In genomic region chr14:94560782-94561655, GRCh38 we compare ENCODE assay signal across 1 cellular context.
A peak's percentile ranks its signal among the peaks of the same experiment; 100 is the strongest.
TF ChIP-seq lines count a peak whose summit lies in the region.

Gene SERPINA4, plus strand, starts transcription at chr14:94561442. Its CDS starts 2,041 bp downstream, at chr14:94563483.

TF ChIP-seq in HepG2, 621 proteins besides CTCF, POLR2A, EP300 and RAD21 (continues in another document):
- TF ChIP-seq, protein P1, sequence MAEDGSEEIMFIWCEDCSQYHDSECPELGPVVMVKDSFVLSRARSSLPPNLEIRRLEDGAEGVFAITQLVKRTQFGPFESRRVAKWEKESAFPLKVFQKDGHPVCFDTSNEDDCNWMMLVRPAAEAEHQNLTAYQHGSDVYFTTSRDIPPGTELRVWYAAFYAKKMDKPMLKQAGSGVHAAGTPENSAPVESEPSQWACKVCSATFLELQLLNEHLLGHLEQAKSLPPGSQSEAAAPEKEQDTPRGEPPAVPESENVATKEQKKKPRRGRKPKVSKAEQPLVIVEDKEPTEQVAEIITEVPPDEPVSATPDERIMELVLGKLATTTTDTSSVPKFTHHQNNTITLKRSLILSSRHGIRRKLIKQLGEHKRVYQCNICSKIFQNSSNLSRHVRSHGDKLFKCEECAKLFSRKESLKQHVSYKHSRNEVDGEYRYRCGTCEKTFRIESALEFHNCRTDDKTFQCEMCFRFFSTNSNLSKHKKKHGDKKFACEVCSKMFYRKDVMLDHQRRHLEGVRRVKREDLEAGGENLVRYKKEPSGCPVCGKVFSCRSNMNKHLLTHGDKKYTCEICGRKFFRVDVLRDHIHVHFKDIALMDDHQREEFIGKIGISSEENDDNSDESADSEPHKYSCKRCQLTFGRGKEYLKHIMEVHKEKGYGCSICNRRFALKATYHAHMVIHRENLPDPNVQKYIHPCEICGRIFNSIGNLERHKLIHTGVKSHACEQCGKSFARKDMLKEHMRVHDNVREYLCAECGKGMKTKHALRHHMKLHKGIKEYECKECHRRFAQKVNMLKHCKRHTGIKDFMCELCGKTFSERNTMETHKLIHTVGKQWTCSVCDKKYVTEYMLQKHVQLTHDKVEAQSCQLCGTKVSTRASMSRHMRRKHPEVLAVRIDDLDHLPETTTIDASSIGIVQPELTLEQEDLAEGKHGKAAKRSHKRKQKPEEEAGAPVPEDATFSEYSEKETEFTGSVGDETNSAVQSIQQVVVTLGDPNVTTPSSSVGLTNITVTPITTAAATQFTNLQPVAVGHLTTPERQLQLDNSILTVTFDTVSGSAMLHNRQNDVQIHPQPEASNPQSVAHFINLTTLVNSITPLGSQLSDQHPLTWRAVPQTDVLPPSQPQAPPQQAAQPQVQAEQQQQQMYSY (CRISPR knock-in tag; IDR thresholded peaks at IDR 0.05) = 0 out of 2 replicates have a peak, but pooled peaks have one; percentile 17
- TF ChIP-seq EED (CRISPR knock-in tag; IDR thresholded peaks at IDR 0.05) (no peak), ZZZ3 (CRISPR knock-in tag; IDR thresholded peaks at IDR 0.05; ENCODE audit: borderline replicate concordance) (no peak), MIER2 (CRISPR knock-in tag; IDR thresholded peaks at IDR 0.05) (no peak), CC2D1A (CRISPR knock-in tag; IDR thresholded peaks at IDR 0.05) (no peak), ZNF337 (CRISPR knock-in tag; IDR thresholded peaks at IDR 0.05; ENCODE audit: borderline replicate concordance, low read depth) (no peak), FOXK1 (CRISPR knock-in tag; IDR thresholded peaks at IDR 0.05; ENCODE audit: borderline replicate concordance, low read depth) (no peak), JDP2 (CRISPR knock-in tag; IDR thresholded peaks at IDR 0.05; ENCODE audit: borderline replicate concordance) (no peak), ZBTB8A (CRISPR knock-in tag; IDR thresholded peaks at IDR 0.05; ENCODE audit: borderline replicate concordance, low read depth) (no peak), ZNF562 (CRISPR knock-in tag; IDR thresholded peaks at IDR 0.05; ENCODE audit: borderline replicate concordance) (no peak), ZNF263 (CRISPR knock-in tag; IDR thresholded peaks at IDR 0.05) (no peak), ZNF503 (CRISPR knock-in tag; IDR thresholded peaks at IDR 0.05) (no peak), USF2 (IDR thresholded peaks at IDR 0.05; ENCODE audit: low read depth, low read length) (no peak), USF2 (CRISPR knock-in tag; IDR thresholded peaks at IDR 0.05; ENCODE audit: borderline replicate concordance) (no peak), HDAC2 (CRISPR knock-in tag; IDR thresholded peaks at IDR 0.05) (no peak), PHF8 (CRISPR knock-in tag; IDR thresholded peaks at IDR 0.05) (no peak), PAWR (CRISPR knock-in tag; IDR thresholded peaks at IDR 0.05; ENCODE audit: borderline replicate concordance) (no peak), ATAD3A (CRISPR knock-in tag; IDR thresholded peaks at IDR 0.05) (no peak), ZNF496 (CRISPR knock-in tag; IDR thresholded peaks at IDR 0.05; ENCODE audit: insufficient replicate concordance) (no peak), ZNF572 (CRISPR knock-in tag; IDR thresholded peaks at IDR 0.05) (peak; percentile 67; the same call in 1 of the 2 replicates), SRSF9 (IDR thresholded peaks at IDR 0.05; ENCODE audit: borderline replicate concordance, insufficient read depth, low read depth, low read length, poor library complexity, severe bottlenecking) (no peak), ETV5 (CRISPR knock-in tag; IDR thresholded peaks at IDR 0.05; ENCODE audit: borderline replicate concordance) (no peak), ZNF749 (CRISPR knock-in tag; IDR thresholded peaks at IDR 0.05; ENCODE audit: borderline replicate concordance) (no peak), GLI4 (CRISPR knock-in tag; IDR thresholded peaks at IDR 0.05; ENCODE audit: borderline replicate concordance) (no peak), RNF219 (CRISPR knock-in tag; IDR thresholded peaks at IDR 0.05) (no peak), ZNF615 (CRISPR knock-in tag; IDR thresholded peaks at IDR 0.05; ENCODE audit: borderline replicate concordance) (no peak), POLR2AphosphoS2 (IDR thresholded peaks at IDR 0.05; ENCODE audit: low read depth, low read length) (no peak), TMF1 (CRISPR knock-in tag; IDR thresholded peaks at IDR 0.05; ENCODE audit: low read depth) (no peak), TCF12 (IDR thresholded peaks at IDR 0.05) (no peak), TCF12 (CRISPR knock-in tag; IDR thresholded peaks at IDR 0.05) (no peak), POLR2AphosphoS5 (IDR thresholded peaks at IDR 0.05; ENCODE audit: low read depth, low read length) (peak; percentile 80), GABPA (IDR thresholded peaks at IDR 0.05; ENCODE audit: low read depth, low read length) (no peak), GABPA (CRISPR knock-in tag; IDR thresholded peaks at IDR 0.05; ENCODE audit: low read depth) (no peak)
- TF ChIP-seq, protein P2, sequence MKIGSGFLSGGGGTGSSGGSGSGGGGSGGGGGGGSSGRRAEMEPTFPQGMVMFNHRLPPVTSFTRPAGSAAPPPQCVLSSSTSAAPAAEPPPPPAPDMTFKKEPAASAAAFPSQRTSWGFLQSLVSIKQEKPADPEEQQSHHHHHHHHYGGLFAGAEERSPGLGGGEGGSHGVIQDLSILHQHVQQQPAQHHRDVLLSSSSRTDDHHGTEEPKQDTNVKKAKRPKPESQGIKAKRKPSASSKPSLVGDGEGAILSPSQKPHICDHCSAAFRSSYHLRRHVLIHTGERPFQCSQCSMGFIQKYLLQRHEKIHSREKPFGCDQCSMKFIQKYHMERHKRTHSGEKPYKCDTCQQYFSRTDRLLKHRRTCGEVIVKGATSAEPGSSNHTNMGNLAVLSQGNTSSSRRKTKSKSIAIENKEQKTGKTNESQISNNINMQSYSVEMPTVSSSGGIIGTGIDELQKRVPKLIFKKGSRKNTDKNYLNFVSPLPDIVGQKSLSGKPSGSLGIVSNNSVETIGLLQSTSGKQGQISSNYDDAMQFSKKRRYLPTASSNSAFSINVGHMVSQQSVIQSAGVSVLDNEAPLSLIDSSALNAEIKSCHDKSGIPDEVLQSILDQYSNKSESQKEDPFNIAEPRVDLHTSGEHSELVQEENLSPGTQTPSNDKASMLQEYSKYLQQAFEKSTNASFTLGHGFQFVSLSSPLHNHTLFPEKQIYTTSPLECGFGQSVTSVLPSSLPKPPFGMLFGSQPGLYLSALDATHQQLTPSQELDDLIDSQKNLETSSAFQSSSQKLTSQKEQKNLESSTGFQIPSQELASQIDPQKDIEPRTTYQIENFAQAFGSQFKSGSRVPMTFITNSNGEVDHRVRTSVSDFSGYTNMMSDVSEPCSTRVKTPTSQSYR (CRISPR knock-in tag; IDR thresholded peaks at IDR 0.05; ENCODE audit: borderline replicate concordance) = no peak
- TF ChIP-seq, protein P3, sequence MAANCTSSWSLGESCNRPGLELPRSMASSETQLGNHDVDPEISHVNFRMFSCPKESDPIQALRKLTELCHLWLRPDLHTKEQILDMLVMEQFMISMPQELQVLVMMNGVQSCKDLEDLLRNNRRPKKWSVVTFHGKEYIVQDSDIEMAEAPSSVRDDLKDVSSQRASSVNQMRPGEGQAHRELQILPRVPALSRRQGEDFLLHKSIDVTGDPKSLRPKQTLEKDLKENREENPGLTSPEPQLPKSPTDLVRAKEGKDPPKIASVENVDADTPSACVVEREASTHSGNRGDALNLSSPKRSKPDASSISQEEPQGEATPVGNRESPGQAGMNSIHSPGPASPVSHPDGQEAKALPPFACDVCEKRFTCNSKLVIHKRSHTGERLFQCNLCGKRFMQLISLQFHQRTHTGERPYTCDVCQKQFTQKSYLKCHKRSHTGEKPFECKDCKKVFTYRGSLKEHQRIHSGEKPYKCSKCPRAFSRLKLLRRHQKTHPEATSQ (CRISPR knock-in tag; IDR thresholded peaks at IDR 0.05; ENCODE audit: borderline replicate concordance) = no peak
- TF ChIP-seq, protein P4, sequence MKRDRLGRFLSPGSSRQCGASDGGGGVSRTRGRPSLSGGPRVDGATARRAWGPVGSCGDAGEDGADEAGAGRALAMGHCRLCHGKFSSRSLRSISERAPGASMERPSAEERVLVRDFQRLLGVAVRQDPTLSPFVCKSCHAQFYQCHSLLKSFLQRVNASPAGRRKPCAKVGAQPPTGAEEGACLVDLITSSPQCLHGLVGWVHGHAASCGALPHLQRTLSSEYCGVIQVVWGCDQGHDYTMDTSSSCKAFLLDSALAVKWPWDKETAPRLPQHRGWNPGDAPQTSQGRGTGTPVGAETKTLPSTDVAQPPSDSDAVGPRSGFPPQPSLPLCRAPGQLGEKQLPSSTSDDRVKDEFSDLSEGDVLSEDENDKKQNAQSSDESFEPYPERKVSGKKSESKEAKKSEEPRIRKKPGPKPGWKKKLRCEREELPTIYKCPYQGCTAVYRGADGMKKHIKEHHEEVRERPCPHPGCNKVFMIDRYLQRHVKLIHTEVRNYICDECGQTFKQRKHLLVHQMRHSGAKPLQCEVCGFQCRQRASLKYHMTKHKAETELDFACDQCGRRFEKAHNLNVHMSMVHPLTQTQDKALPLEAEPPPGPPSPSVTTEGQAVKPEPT (CRISPR knock-in tag; IDR thresholded peaks at IDR 0.05; ENCODE audit: low read depth) = no peak
- TF ChIP-seq, protein P5, sequence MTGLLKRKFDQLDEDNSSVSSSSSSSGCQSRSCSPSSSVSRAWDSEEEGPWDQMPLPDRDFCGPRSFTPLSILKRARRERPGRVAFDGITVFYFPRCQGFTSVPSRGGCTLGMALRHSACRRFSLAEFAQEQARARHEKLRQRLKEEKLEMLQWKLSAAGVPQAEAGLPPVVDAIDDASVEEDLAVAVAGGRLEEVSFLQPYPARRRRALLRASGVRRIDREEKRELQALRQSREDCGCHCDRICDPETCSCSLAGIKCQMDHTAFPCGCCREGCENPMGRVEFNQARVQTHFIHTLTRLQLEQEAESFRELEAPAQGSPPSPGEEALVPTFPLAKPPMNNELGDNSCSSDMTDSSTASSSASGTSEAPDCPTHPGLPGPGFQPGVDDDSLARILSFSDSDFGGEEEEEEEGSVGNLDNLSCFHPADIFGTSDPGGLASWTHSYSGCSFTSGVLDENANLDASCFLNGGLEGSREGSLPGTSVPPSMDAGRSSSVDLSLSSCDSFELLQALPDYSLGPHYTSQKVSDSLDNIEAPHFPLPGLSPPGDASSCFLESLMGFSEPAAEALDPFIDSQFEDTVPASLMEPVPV (CRISPR knock-in tag; IDR thresholded peaks at IDR 0.05) = no peak
- TF ChIP-seq, protein P6, sequence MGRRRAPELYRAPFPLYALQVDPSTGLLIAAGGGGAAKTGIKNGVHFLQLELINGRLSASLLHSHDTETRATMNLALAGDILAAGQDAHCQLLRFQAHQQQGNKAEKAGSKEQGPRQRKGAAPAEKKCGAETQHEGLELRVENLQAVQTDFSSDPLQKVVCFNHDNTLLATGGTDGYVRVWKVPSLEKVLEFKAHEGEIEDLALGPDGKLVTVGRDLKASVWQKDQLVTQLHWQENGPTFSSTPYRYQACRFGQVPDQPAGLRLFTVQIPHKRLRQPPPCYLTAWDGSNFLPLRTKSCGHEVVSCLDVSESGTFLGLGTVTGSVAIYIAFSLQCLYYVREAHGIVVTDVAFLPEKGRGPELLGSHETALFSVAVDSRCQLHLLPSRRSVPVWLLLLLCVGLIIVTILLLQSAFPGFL (CRISPR knock-in tag; IDR thresholded peaks at IDR 0.05) = no peak
- TF ChIP-seq, protein P7, sequence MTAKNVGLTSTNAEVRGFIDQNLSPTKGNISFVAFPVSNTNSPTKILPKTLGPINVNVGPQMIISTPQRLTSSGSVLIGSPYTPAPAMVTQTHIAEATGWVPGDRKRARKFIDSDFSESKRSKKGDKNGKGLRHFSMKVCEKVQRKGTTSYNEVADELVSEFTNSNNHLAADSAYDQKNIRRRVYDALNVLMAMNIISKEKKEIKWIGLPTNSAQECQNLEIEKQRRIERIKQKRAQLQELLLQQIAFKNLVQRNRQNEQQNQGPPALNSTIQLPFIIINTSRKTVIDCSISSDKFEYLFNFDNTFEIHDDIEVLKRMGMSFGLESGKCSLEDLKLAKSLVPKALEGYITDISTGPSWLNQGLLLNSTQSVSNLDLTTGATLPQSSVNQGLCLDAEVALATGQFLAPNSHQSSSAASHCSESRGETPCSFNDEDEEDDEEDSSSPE (CRISPR knock-in tag; IDR thresholded peaks at IDR 0.05) = no peak
